Comparison of ENCODE assay signal across 3 cellular contexts in genomic region chr12:121679661-121680197, GRCh38. TPM values are rescaled to one million over a fixed set of nuclear protein-coding genes. Genes with fewer than 3 reads are reported as not detected.
"Had no signal": no experiment of that assay in that cellular context is flagged by ENCODE, and none has a peak within 500 bp of the region (broad histone marks: within the 10 kb centered on the region; RNA-seq: fewer than 3 reads in every experiment).

No MANE protein-coding gene starts in this region.

RNA-seq across cellular contexts. Expression of gene MORN3, which starts 10.3 kb away (rescaled TPM):
- total RNA-seq: left lobe of liver, myocyte, psoas muscle had no signal
